1 cellular context compared by ENCODE assay signal in genomic region chr9:123360161-123361085, GRCh38.
TF ChIP-seq lines count a peak whose summit lies in the region.

No MANE protein-coding gene starts in this region.

TF ChIP-seq in HEK293, 187 proteins besides CTCF, POLR2A, EP300 and RAD21 (continued from another document):
- TF ChIP-seq PATZ1 (tag by site-specific recombination; IDR thresholded peaks at IDR 0.05) (peak; percentile 57), SP2 (tag by site-specific recombination; IDR thresholded peaks at IDR 0.05) (peak; percentile 57), ZBTB49 (tag by site-specific recombination; IDR thresholded peaks at IDR 0.05; ENCODE audit: low read depth) (no peak), RBAK (tag by site-specific recombination; IDR thresholded peaks at IDR 0.05) (no peak)
TF ChIP-seq in HEK293: peak in this region for 16.
